In the genomic region with DNA sequence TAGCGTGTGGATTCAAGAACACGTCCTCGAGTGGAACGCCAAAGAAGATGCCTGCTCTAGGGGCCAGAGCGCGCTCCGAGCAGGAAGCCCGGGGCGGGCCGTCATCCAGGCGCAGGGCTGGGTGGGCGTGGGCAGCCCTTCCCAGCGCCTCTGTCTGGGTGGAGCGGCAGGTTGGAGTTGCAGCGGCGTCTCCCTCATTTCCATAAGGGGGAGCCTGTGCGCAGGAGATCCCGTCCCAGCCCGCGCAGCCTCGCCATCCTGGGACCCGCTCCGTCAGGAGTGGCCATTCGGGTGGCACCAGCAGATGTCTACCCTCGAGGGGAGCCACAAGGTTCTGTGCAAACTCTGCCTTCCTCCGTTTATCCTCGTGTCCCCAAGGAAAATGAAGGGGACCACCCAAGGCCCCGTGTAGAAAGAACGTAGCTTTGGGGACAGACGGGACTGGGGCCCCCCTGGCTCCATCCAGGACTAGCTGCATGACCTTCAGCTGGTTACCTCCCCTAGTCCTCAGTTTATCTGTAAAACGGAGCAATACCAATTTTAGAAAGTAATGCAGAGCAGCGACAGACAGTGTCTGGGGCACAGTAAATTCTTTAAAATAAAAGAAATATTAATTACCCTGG, we compare ENCODE assay signal across 9 cellular contexts.
A peak's percentile ranks its signal among the peaks of the same experiment; 100 is the strongest.
DNase-seq lines count a peak whose midpoint lies in the region; ATAC-seq, FAIRE-seq and TF ChIP-seq lines count a peak whose summit lies in the region.
"Had no signal": no experiment of that assay in that cellular context is flagged by ENCODE, and none has a peak within 500 bp of the region (broad histone marks: within the 10 kb centered on the region; RNA-seq: fewer than 3 reads in every experiment).

No MANE protein-coding gene starts in this region.

- no peak overlapping the region for H3K4me3 ChIP-seq in lung

- H3K27ac ChIP-seq in lung (ENCODE audit: low read depth in 1 of 2, low read length in 1 of 2) = no peak overlapping the region

- no peak overlapping the region for H3K27ac Mint-ChIP-seq in dendritic cell treated with granulocyte-macrophage colony-stimulating factor and Interleukin-4, amounts not matched to agents 40 ng/mL and 50 ng/mL, for 4 days
- H3K27ac Mint-ChIP-seq: CD4-positive, CD25-positive, alpha-beta regulatory T cell had no signal

- H3K4me1 ChIP-seq in lung (ENCODE audit: control insufficient read depth in 2 of 2, insufficient read depth in 2 of 2, low read length in 2 of 2) = peaks cover 0 to 5% of the 10 kb centered on the region in 2 donors

- 8 to 16% methylated on average over 32 of the region's 32 CpGs for WGBS in lung, 2 donors

- intact Hi-C loops in dendritic cell treated with granulocyte-macrophage colony-stimulating factor and Interleukin-4, amounts not matched to agents 40 ng/mL and 50 ng/mL, for 4 days (cut with micrococcal nuclease) = no loop called here

- ATAC-seq in lung (ENCODE audit: insufficient read depth, low FRiP score) = peak; percentile 80
- ATAC-seq in GM19324 (IDR thresholded peaks at IDR 0.05; ENCODE audit: low FRiP score, unreplicated experiment) = no peak

- FAIRE-seq in RCC 7860 (lab: Jason Lieb, UNC) = no peak

- no peaks in the 10 kb centered on the region for H3K36me3 ChIP-seq in lung (ENCODE audit: control insufficient read depth in 2 of 2, insufficient read depth in 2 of 2, low read length in 2 of 2)

- peaks cover 11% of the 10 kb centered on the region for H3K27me3 Mint-ChIP-seq in dendritic cell treated with granulocyte-macrophage colony-stimulating factor and Interleukin-4, amounts not matched to agents 40 ng/mL and 50 ng/mL, for 4 days

- no peaks in the 10 kb centered on the region for H3K36me3 Mint-ChIP-seq in dendritic cell treated with granulocyte-macrophage colony-stimulating factor and Interleukin-4, amounts not matched to agents 40 ng/mL and 50 ng/mL, for 4 days (ENCODE audit: low read depth)
- H3K36me3 Mint-ChIP-seq: CD4-positive, CD25-positive, alpha-beta regulatory T cell had no signal

- no peaks in the 10 kb centered on the region for H3K27me3 ChIP-seq in lung (ENCODE audit: control insufficient read depth, insufficient read depth)

- in situ Hi-C loops in G401 (cut with HindIII; ENCODE audit: low sequenced_read_pairs) = no loop called here

- H3K9me3 ChIP-seq in lung (ENCODE audit: control insufficient read depth in 2 of 2, insufficient read depth in 1 of 2, low read length in 1 of 2) = no peaks in the 10 kb centered on the region

- H3K9me3 Mint-ChIP-seq in dendritic cell treated with granulocyte-macrophage colony-stimulating factor and Interleukin-4, amounts not matched to agents 40 ng/mL and 50 ng/mL, for 4 days = no peaks in the 10 kb centered on the region

- peak overlapping the region; percentile 40 for H3K4me3 Mint-ChIP-seq in dendritic cell treated with granulocyte-macrophage colony-stimulating factor and Interleukin-4, amounts not matched to agents 40 ng/mL and 50 ng/mL, for 4 days
- H3K4me3 Mint-ChIP-seq: CD4-positive, CD25-positive, alpha-beta regulatory T cell had no signal

- DNase-seq in NCI-H146 (lab: John Stamatoyannopoulos, UW) (peak; percentile 1), NCI-H146 treated with DMSO at 0.1 percent for 48 hours (lab: John Stamatoyannopoulos, UW; ENCODE audit: unreplicated experiment) (no peak), NCI-H2227 (lab: John Stamatoyannopoulos, UW; ENCODE audit: unreplicated experiment) (peak; percentile 74), lung (ENCODE audit: low spot score) (peak; percentile 54), G401 (ENCODE audit: low spot score) (no peak), RCC 7860 (ENCODE audit: low spot score) (no peak)
- DNase-seq: CD4-positive, CD25-positive, alpha-beta regulatory T cell had no signal

- no peak for TF ChIP-seq CTCF in lung (IDR thresholded peaks at IDR 0.05; ENCODE audit: control extremely low read depth, extremely low read depth)

- H3K4me1 Mint-ChIP-seq in dendritic cell treated with granulocyte-macrophage colony-stimulating factor and Interleukin-4, amounts not matched to agents 40 ng/mL and 50 ng/mL, for 4 days (ENCODE audit: low read depth) = peaks cover 31% of the 10 kb centered on the region

Comparison
In these comparisons a context has a peak if more than half of its experiments do, and no peak if none do; other contexts are left out.
1. DNase-seq: peak in NCI-H146 (single experiment), NCI-H2227 (single experiment) and lung (single experiment); none in NCI-H146 treated with DMSO at 0.1 percent for 48 hours (single experiment), G401 (single experiment) and RCC 7860 (single experiment).